In genomic region chr1:71561729-71562128, GRCh38 we compare ENCODE assay signal across 14 cellular contexts.
DNase-seq lines count a peak whose midpoint lies in the region; ATAC-seq, FAIRE-seq and TF ChIP-seq lines count a peak whose summit lies in the region.
"Had no signal": no experiment of that assay in that cellular context is flagged by ENCODE, and none has a peak within 500 bp of the region (broad histone marks: within the 10 kb centered on the region; RNA-seq: fewer than 3 reads in every experiment).

No MANE protein-coding gene starts in this region.

- WGBS in small intestine, 3 donors = 46 to 49% (median 47%) methylated on average over 2 of the region's 2 CpGs

- DNase-seq in Daoy (ENCODE audit: low read depth) (peak; percentile 16), RWPE1 (ENCODE audit: low spot score) (peak; percentile 1), fibroblast of peridontal ligament (ENCODE audit: extremely low read depth) (peak; percentile 83), renal cortical epithelial cell (ENCODE audit: low read depth) (peak; percentile 77), T-cell (no peak), HEK293T (ENCODE audit: extremely low spot score) (no peak), small intestine (no peak)
- DNase-seq in activated T-helper 2 cell treated with anti-CD3 and anti-CD28 coated beads, Interferon-gamma antibody, Interleukin-2, Interleukin-4, amounts not matched to agents 10 μg/mL and 5 μg/mL and 100 μg/mL, durations not matched to agents 14 hours and 24 hours and 36 hours (ENCODE audit: low spot score) = no peak
- DNase-seq: brain microvascular endothelial cell; CD4-positive, alpha-beta T cell; NCI-H2171 treated with DMSO at 0.1 percent for 48 hours; stimulated activated naive CD8-positive, alpha-beta T cell treated with anti-CD3 and anti-CD28 coated beads, Interleukin-15, amount 100 ng/mL, for 72 hours had no signal

- no peaks in the 10 kb centered on the region for H3K36me3 Mint-ChIP-seq in T-cell
- no peaks in the 10 kb centered on the region for H3K36me3 Mint-ChIP-seq in activated T-helper 2 cell treated with anti-CD3 and anti-CD28 coated beads, Interferon-gamma antibody, Interleukin-2, Interleukin-4, amounts not matched to agents 10 μg/mL and 5 μg/mL and 100 μg/mL, durations not matched to agents 14 hours and 24 hours and 36 hours (ENCODE audit: low read depth)

- no peak for TF ChIP-seq CTCF in RWPE1 (conservative IDR thresholded peaks at IDR 0.05; ENCODE audit: low read depth)

- no peak for FAIRE-seq in small intestine (lab: Jason Lieb, UNC)
- FAIRE-seq: islet of Langerhans had no signal

- H3K27me3 Mint-ChIP-seq in T-cell = no peaks in the 10 kb centered on the region
- H3K27me3 Mint-ChIP-seq in activated T-helper 2 cell treated with anti-CD3 and anti-CD28 coated beads, Interferon-gamma antibody, Interleukin-2, Interleukin-4, amounts not matched to agents 10 μg/mL and 5 μg/mL and 100 μg/mL, durations not matched to agents 14 hours and 24 hours and 36 hours (ENCODE audit: low read depth) = no peaks in the 10 kb centered on the region
- H3K27me3 Mint-ChIP-seq: CD4-positive, alpha-beta T cell; stimulated activated naive CD8-positive, alpha-beta T cell treated with anti-CD3 and anti-CD28 coated beads, Interleukin-15, amount 100 ng/mL, for 72 hours had no signal

- no peak for ATAC-seq in T-cell (replicated peaks in 1 of 4)
- ATAC-seq: stimulated activated naive CD8-positive, alpha-beta T cell treated with anti-CD3 and anti-CD28 coated beads, Interleukin-15, amount 100 ng/mL, for 72 hours had no signal

- H3K27ac ChIP-seq in RWPE1 (no peak overlapping the region), small intestine (ENCODE audit: low read depth in 1 of 2, low read length in 1 of 2) (no peak overlapping the region)
- H3K27ac ChIP-seq: brain microvascular endothelial cell, epithelial cell of prostate had no signal

- no peak overlapping the region for H3K4me3 ChIP-seq in small intestine (ENCODE audit: low read depth in 1 of 2, low read length in 2 of 2)

- H3K4me1 Mint-ChIP-seq in T-cell = no peaks in the 10 kb centered on the region
- H3K4me1 Mint-ChIP-seq in activated T-helper 2 cell treated with anti-CD3 and anti-CD28 coated beads, Interferon-gamma antibody, Interleukin-2, Interleukin-4, amounts not matched to agents 10 μg/mL and 5 μg/mL and 100 μg/mL, durations not matched to agents 14 hours and 24 hours and 36 hours (ENCODE audit: low read depth) = no peaks in the 10 kb centered on the region
- H3K4me1 Mint-ChIP-seq: stimulated activated naive CD8-positive, alpha-beta T cell treated with anti-CD3 and anti-CD28 coated beads, Interleukin-15, amount 100 ng/mL, for 72 hours had no signal

- H3K27me3 ChIP-seq in small intestine (ENCODE audit: control insufficient read depth in 2 of 2, insufficient read depth in 2 of 2, low read length in 2 of 2) = no peaks in the 10 kb centered on the region
- H3K27me3 ChIP-seq: brain microvascular endothelial cell had no signal

- H3K4me1 ChIP-seq in small intestine (ENCODE audit: control insufficient read depth in 2 of 2, insufficient read depth in 1 of 2, low read depth in 1 of 2, low read length in 1 of 2) = no peaks in the 10 kb centered on the region

- H3K27ac Mint-ChIP-seq in T-cell = no peak overlapping the region
- no peak overlapping the region for H3K27ac Mint-ChIP-seq in activated T-helper 2 cell treated with anti-CD3 and anti-CD28 coated beads, Interferon-gamma antibody, Interleukin-2, Interleukin-4, amounts not matched to agents 10 μg/mL and 5 μg/mL and 100 μg/mL, durations not matched to agents 14 hours and 24 hours and 36 hours
- H3K27ac Mint-ChIP-seq: CD4-positive, alpha-beta T cell; stimulated activated naive CD8-positive, alpha-beta T cell treated with anti-CD3 and anti-CD28 coated beads, Interleukin-15, amount 100 ng/mL, for 72 hours had no signal

- POLR2A ChIA-PET in RWPE1 (lab: Yijun Ruan, JAX; ENCODE audit: low non-redundant PET) (no interaction called here), T-cell (lab: Charles Lee) (no interaction called here), HEK293T (lab: Yijun Ruan, JAX) (no interaction called here)

- no peak overlapping the region for H3K4me3 Mint-ChIP-seq in T-cell
- H3K4me3 Mint-ChIP-seq in activated T-helper 2 cell treated with anti-CD3 and anti-CD28 coated beads, Interferon-gamma antibody, Interleukin-2, Interleukin-4, amounts not matched to agents 10 μg/mL and 5 μg/mL and 100 μg/mL, durations not matched to agents 14 hours and 24 hours and 36 hours (ENCODE audit: low read depth) = no peak overlapping the region
- H3K4me3 Mint-ChIP-seq: CD4-positive, alpha-beta T cell; stimulated activated naive CD8-positive, alpha-beta T cell treated with anti-CD3 and anti-CD28 coated beads, Interleukin-15, amount 100 ng/mL, for 72 hours had no signal

- peaks cover 0 to 12% (median 4%) of the 10 kb centered on the region in 3 donors for H3K9me3 Mint-ChIP-seq in T-cell
- H3K9me3 Mint-ChIP-seq in activated T-helper 2 cell treated with anti-CD3 and anti-CD28 coated beads, Interferon-gamma antibody, Interleukin-2, Interleukin-4, amounts not matched to agents 10 μg/mL and 5 μg/mL and 100 μg/mL, durations not matched to agents 14 hours and 24 hours and 36 hours = no peaks in the 10 kb centered on the region
- H3K9me3 Mint-ChIP-seq: CD4-positive, alpha-beta T cell; stimulated activated naive CD8-positive, alpha-beta T cell treated with anti-CD3 and anti-CD28 coated beads, Interleukin-15, amount 100 ng/mL, for 72 hours had no signal

- CTCF ChIA-PET in RWPE1 (lab: Yijun Ruan, JAX) = no interaction called here
- CTCF ChIA-PET in T-cell (lab: Charles Lee) = no interaction called here
- CTCF ChIA-PET in HEK293T (lab: Yijun Ruan, JAX) = no interaction called here

- intact Hi-C loops in activated T-helper 2 cell treated with anti-CD3 and anti-CD28 coated beads, Interferon-gamma antibody, Interleukin-2, Interleukin-4, amounts not matched to agents 10 μg/mL and 5 μg/mL and 100 μg/mL, durations not matched to agents 14 hours and 24 hours and 36 hours (cut with micrococcal nuclease) = no loop called here

- H3K36me3 ChIP-seq in small intestine (ENCODE audit: control insufficient read depth in 2 of 2, insufficient read depth in 2 of 2, low read length in 2 of 2) = no peaks in the 10 kb centered on the region
- H3K36me3 ChIP-seq: brain microvascular endothelial cell had no signal

- H3K9me3 ChIP-seq in small intestine (ENCODE audit: control insufficient read depth, low read depth) = no peaks in the 10 kb centered on the region

TF ChIP-seq in HEK293T, 16 proteins besides CTCF, POLR2A, EP300 and RAD21:
- TF ChIP-seq FOXK2 (IDR thresholded peaks at IDR 0.05) (no peak), TARDBP (IDR thresholded peaks at IDR 0.05) (no peak), BHLHE40 (IDR thresholded peaks at IDR 0.05; ENCODE audit: borderline replicate concordance) (no peak), SP1 (IDR thresholded peaks at IDR 0.05) (no peak), PKNOX1 (IDR thresholded peaks at IDR 0.05) (no peak), HDGF (IDR thresholded peaks at IDR 0.05; ENCODE audit: borderline replicate concordance) (no peak), SUZ12 (IDR thresholded peaks at IDR 0.05) (no peak), LEF1 (IDR thresholded peaks at IDR 0.05; ENCODE audit: borderline replicate concordance) (no peak), NFRKB (IDR thresholded peaks at IDR 0.05) (no peak), L3MBTL2 (conservative IDR thresholded peaks at IDR 0.05) (no peak), FOXM1 (IDR thresholded peaks at IDR 0.05; ENCODE audit: borderline replicate concordance) (no peak)

Comparison
In these comparisons a context has a peak if more than half of its experiments do, and no peak if none do; other contexts are left out.
1. DNase-seq: peak in Daoy (single experiment), RWPE1 (single experiment), fibroblast of peridontal ligament (single experiment) and renal cortical epithelial cell (single experiment); none in T-cell (0 of 34), activated T-helper 2 cell treated with anti-CD3 and anti-CD28 coated beads, Interferon-gamma antibody, Interleukin-2, Interleukin-4, amounts not matched to agents 10 μg/mL and 5 μg/mL and 100 μg/mL, durations not matched to agents 14 hours and 24 hours and 36 hours (single experiment), HEK293T (single experiment) and small intestine (single experiment).